34 cellular contexts compared by ENCODE assay signal in the genomic region with DNA sequence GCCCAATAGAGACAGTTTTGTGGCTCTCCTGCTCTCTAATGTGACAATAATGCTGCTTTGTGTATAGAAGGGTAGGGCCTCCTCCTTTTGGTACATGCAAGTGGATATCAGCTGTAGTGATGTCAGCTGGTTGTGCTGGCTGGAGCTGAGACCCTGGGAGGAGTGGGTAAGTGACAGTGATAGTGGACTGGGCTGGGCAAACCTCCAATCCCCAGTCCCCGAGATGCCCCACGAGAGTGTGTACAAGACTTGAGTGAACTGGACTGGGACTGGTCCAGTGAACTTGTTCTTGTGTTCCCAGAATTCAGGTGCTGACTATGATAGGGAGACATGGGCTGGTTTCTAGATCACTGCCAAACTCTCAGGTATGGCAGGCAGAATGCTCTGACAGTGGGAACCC.
"Had no signal": no experiment of that assay in that cellular context is flagged by ENCODE, and none has a peak within 500 bp of the region (broad histone marks: within the 10 kb centered on the region; RNA-seq: fewer than 3 reads in every experiment).

No MANE protein-coding gene starts in this region.

- H3K4me3 ChIP-seq: ascending aorta, breast epithelium, cardiac muscle cell, coronary artery, dorsolateral prefrontal cortex, gastrocnemius medialis, heart right ventricle had no signal

- DNase-seq: activated B cell treated with CpG ODN at 0.5 μM for 24 hours; activated CD4-positive, alpha-beta memory T cell treated with anti-CD3 and anti-CD28 coated beads for 36 hours; activated CD4-positive, alpha-beta T cell treated with anti-CD3 and anti-CD28 coated beads, Interleukin-2, amount 10 ng/mL, durations not matched to agents 24 days and 14 days; activated CD8-positive, alpha-beta memory T cell treated with anti-CD3 and anti-CD28 coated beads, Interleukin-2, amount 10 ng/mL, durations not matched to agents 7 days and 5 days; activated CD8-positive, alpha-beta memory T cell treated with anti-CD3 and anti-CD28 coated beads, Interleukin-2, amount 50 U/mL, for 4 hours; activated CD8-positive, alpha-beta T cell treated with anti-CD3 and anti-CD28 coated beads, Interleukin-2, amount 10 ng/mL, durations not matched to agents 7 days and 5 days; activated effector memory CD4-positive, alpha-beta T cell treated with anti-CD3 and anti-CD28 coated beads, Interleukin-2, amount 50 U/mL, for 16 hours; activated naive CD4-positive, alpha-beta T cell; activated naive CD4-positive, alpha-beta T cell treated with anti-CD3 and anti-CD28 coated beads, Interleukin-2, amount 10 ng/mL, durations not matched to agents 7 days and 5 days; activated naive CD8-positive, alpha-beta T cell treated with anti-CD3 and anti-CD28 coated beads, Interleukin-2, amount 10 ng/mL, durations not matched to agents 7 days and 5 days; activated T-cell treated with anti-CD3 and anti-CD28 coated beads, Interleukin-2, amount 50 U/mL, for 1 hour; activated T-cell treated with anti-CD3 and anti-CD28 coated beads, Interleukin-2, amount 50 U/mL, for 48 hours; central memory CD4-positive, alpha-beta T cell; dorsolateral prefrontal cortex; effector memory CD4-positive, alpha-beta T cell; endodermal cell; gastrocnemius medialis; glutamatergic neuron; heart right ventricle; T1000; WERI-Rb-1 had no signal

- H3K27ac Mint-ChIP-seq: activated B cell treated with CpG ODN at 0.5 μM for 24 hours; activated CD4-positive, alpha-beta memory T cell treated with anti-CD3 and anti-CD28 coated beads for 36 hours; activated CD4-positive, alpha-beta T cell treated with anti-CD3 and anti-CD28 coated beads, Interleukin-2, amount 10 ng/mL, durations not matched to agents 24 days and 14 days; activated CD8-positive, alpha-beta memory T cell treated with anti-CD3 and anti-CD28 coated beads, Interleukin-2, amount 10 ng/mL, durations not matched to agents 7 days and 5 days; activated CD8-positive, alpha-beta T cell treated with anti-CD3 and anti-CD28 coated beads, Interleukin-2, amount 10 ng/mL, durations not matched to agents 7 days and 5 days; activated naive CD4-positive, alpha-beta T cell treated with anti-CD3 and anti-CD28 coated beads, Interleukin-2, amount 10 ng/mL, durations not matched to agents 7 days and 5 days; activated naive CD4-positive, alpha-beta T cell treated with anti-CD3 and anti-CD28 coated beads, Interleukin-2, amount 50 U/mL, for 72 hours; activated naive CD8-positive, alpha-beta T cell treated with anti-CD3 and anti-CD28 coated beads, Interleukin-2, amount 10 ng/mL, durations not matched to agents 7 days and 5 days; activated T-helper 1 cell treated with anti-CD3 and anti-CD28 coated beads, Interleukin-12 subunit alpha, Interleukin-12 subunit beta, Interleukin-2, Interleukin-4 antibody, amounts not matched to agents 30 ng/mL and 10 ng/mL and 1 ng/mL, durations not matched to agents 14 hours and 24 hours and 36 hours; activated T-helper 2 cell treated with anti-CD3 and anti-CD28 coated beads, Interferon-gamma antibody, Interleukin-2, Interleukin-4, amounts not matched to agents 10 μg/mL and 5 μg/mL and 100 μg/mL, durations not matched to agents 14 hours and 24 hours and 36 hours; dendritic cell treated with granulocyte-macrophage colony-stimulating factor and Interleukin-4, amounts not matched to agents 40 ng/mL and 50 ng/mL, for 4 days; endodermal cell; T-helper 1 cell treated with Interleukin-12 subunit alpha and Interleukin-12 subunit beta and Interleukin-4 antibody, amounts not matched to agents 30 μg/mL and 1 μg/mL, for 36 hours had no signal

- H3K27me3 ChIP-seq: ascending aorta, breast epithelium, cardiac muscle cell, dorsolateral prefrontal cortex, foreskin keratinocyte, gastrocnemius medialis, heart right ventricle had no signal

- H3K27ac ChIP-seq: ascending aorta, breast epithelium, cardiac muscle cell, coronary artery, dorsolateral prefrontal cortex, foreskin keratinocyte, gastrocnemius medialis, heart right ventricle, WERI-Rb-1 had no signal

- H3K9me3 Mint-ChIP-seq: activated CD4-positive, alpha-beta T cell treated with anti-CD3 and anti-CD28 coated beads, Interleukin-2, amount 10 ng/mL, durations not matched to agents 24 days and 14 days; activated T-helper 1 cell treated with anti-CD3 and anti-CD28 coated beads, Interleukin-12 subunit alpha, Interleukin-12 subunit beta, Interleukin-2, Interleukin-4 antibody, amounts not matched to agents 30 ng/mL and 10 ng/mL and 1 ng/mL, durations not matched to agents 14 hours and 24 hours and 36 hours had no signal

- H3K36me3 ChIP-seq: ascending aorta, breast epithelium, cardiac muscle cell, gastrocnemius medialis, heart right ventricle, WERI-Rb-1 had no signal

- H3K36me3 Mint-ChIP-seq: activated CD4-positive, alpha-beta memory T cell treated with anti-CD3 and anti-CD28 coated beads for 36 hours; activated CD8-positive, alpha-beta memory T cell treated with anti-CD3 and anti-CD28 coated beads, Interleukin-2, amount 10 ng/mL, durations not matched to agents 7 days and 5 days; activated naive CD4-positive, alpha-beta T cell treated with anti-CD3 and anti-CD28 coated beads, Interleukin-2, amount 10 ng/mL, durations not matched to agents 7 days and 5 days; activated naive CD8-positive, alpha-beta T cell treated with anti-CD3 and anti-CD28 coated beads, Interleukin-2, amount 10 ng/mL, durations not matched to agents 7 days and 5 days; brain had no signal

- H3K4me1 Mint-ChIP-seq: activated B cell treated with CpG ODN at 0.5 μM for 24 hours; activated CD4-positive, alpha-beta T cell treated with anti-CD3 and anti-CD28 coated beads, Interleukin-2, amount 10 ng/mL, durations not matched to agents 24 days and 14 days; activated CD8-positive, alpha-beta memory T cell treated with anti-CD3 and anti-CD28 coated beads, Interleukin-2, amount 10 ng/mL, durations not matched to agents 7 days and 5 days; activated naive CD4-positive, alpha-beta T cell treated with anti-CD3 and anti-CD28 coated beads, Interleukin-2, amount 10 ng/mL, durations not matched to agents 7 days and 5 days; activated naive CD8-positive, alpha-beta T cell treated with anti-CD3 and anti-CD28 coated beads, Interleukin-2, amount 10 ng/mL, durations not matched to agents 7 days and 5 days; brain; endodermal cell had no signal

- H3K9me3 ChIP-seq: ascending aorta, breast epithelium, gastrocnemius medialis had no signal

- H3K4me1 ChIP-seq: ascending aorta, breast epithelium, foreskin keratinocyte, gastrocnemius medialis, heart right ventricle had no signal

- ATAC-seq: activated CD4-positive, CD25-positive, alpha-beta regulatory T cell treated with anti-CD3 and anti-CD28 coated beads, Interleukin-2, amount 50 U/mL, for 24 hours; activated CD8-positive, alpha-beta memory T cell treated with anti-CD3 and anti-CD28 coated beads, Interleukin-2, amount 10 ng/mL, durations not matched to agents 7 days and 5 days; activated CD8-positive, alpha-beta T cell treated with anti-CD3 and anti-CD28 coated beads, Interleukin-2, amount 10 ng/mL, durations not matched to agents 7 days and 5 days; activated naive CD4-positive, alpha-beta T cell treated with anti-CD3 and anti-CD28 coated beads, Interleukin-2, amount 50 U/mL, for 72 hours; esophagus mucosa; gastrocnemius medialis; heart right ventricle had no signal

- H3K27me3 Mint-ChIP-seq: activated B cell treated with CpG ODN at 0.5 μM for 24 hours; activated CD4-positive, alpha-beta memory T cell treated with anti-CD3 and anti-CD28 coated beads for 36 hours; activated CD4-positive, alpha-beta T cell treated with anti-CD3 and anti-CD28 coated beads, Interleukin-2, amount 10 ng/mL, durations not matched to agents 24 days and 14 days; activated CD8-positive, alpha-beta memory T cell treated with anti-CD3 and anti-CD28 coated beads, Interleukin-2, amount 10 ng/mL, durations not matched to agents 7 days and 5 days; activated naive CD4-positive, alpha-beta T cell treated with anti-CD3 and anti-CD28 coated beads, Interleukin-2, amount 10 ng/mL, durations not matched to agents 7 days and 5 days; activated naive CD8-positive, alpha-beta T cell treated with anti-CD3 and anti-CD28 coated beads, Interleukin-2, amount 10 ng/mL, durations not matched to agents 7 days and 5 days; dendritic cell treated with granulocyte-macrophage colony-stimulating factor and Interleukin-4, amounts not matched to agents 40 ng/mL and 50 ng/mL, for 4 days had no signal

- H3K4me3 Mint-ChIP-seq: activated B cell treated with CpG ODN at 0.5 μM for 24 hours; activated CD4-positive, alpha-beta memory T cell treated with anti-CD3 and anti-CD28 coated beads for 36 hours; activated CD4-positive, alpha-beta T cell treated with anti-CD3 and anti-CD28 coated beads, Interleukin-2, amount 10 ng/mL, durations not matched to agents 24 days and 14 days; activated CD8-positive, alpha-beta memory T cell treated with anti-CD3 and anti-CD28 coated beads, Interleukin-2, amount 10 ng/mL, durations not matched to agents 7 days and 5 days; activated CD8-positive, alpha-beta T cell treated with anti-CD3 and anti-CD28 coated beads, Interleukin-2, amount 10 ng/mL, durations not matched to agents 7 days and 5 days; activated naive CD4-positive, alpha-beta T cell treated with anti-CD3 and anti-CD28 coated beads, Interleukin-2, amount 10 ng/mL, durations not matched to agents 7 days and 5 days; activated naive CD8-positive, alpha-beta T cell treated with anti-CD3 and anti-CD28 coated beads, Interleukin-2, amount 10 ng/mL, durations not matched to agents 7 days and 5 days; activated T-helper 1 cell treated with anti-CD3 and anti-CD28 coated beads, Interleukin-12 subunit alpha, Interleukin-12 subunit beta, Interleukin-2, Interleukin-4 antibody, amounts not matched to agents 30 ng/mL and 10 ng/mL and 1 ng/mL, durations not matched to agents 14 hours and 24 hours and 36 hours; brain; dendritic cell treated with granulocyte-macrophage colony-stimulating factor and Interleukin-4, amounts not matched to agents 40 ng/mL and 50 ng/mL, for 4 days; endodermal cell; T-helper 1 cell treated with Interleukin-12 subunit alpha and Interleukin-12 subunit beta and Interleukin-4 antibody, amounts not matched to agents 30 μg/mL and 1 μg/mL, for 36 hours had no signal
